ENCODE assay signal across 21 cellular contexts in the genomic region with DNA sequence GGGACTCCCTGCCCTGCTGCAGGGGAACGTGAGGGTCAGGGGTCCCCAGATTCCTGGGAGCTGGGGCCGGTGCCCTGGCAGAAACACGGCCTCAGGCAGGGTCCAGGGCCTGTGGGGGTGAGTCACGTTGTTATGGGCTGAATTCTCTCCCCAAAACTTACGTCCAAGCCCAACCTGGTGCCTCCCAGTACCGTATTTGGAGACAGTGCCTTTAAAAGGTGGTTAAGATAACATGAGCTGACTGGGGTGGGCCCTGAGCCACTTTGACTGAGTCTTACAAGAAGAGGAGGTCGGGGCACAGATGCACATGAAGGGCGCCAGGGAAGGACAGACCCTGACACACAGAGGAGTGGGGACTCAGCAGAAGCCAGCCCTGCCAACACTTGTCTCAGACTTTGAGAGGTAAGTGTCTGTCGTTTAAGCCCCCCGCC.
DNase-seq lines count a peak whose midpoint lies in the region; ATAC-seq and TF ChIP-seq lines count a peak whose summit lies in the region.
"Had no signal": no experiment of that assay in that cellular context is flagged by ENCODE, and none has a peak within 500 bp of the region (broad histone marks: within the 10 kb centered on the region; RNA-seq: fewer than 3 reads in every experiment).

No MANE protein-coding gene starts in this region.

- peaks cover 27% of the 10 kb centered on the region for H3F3A ChIP-seq in neural progenitor cell (ENCODE audit: low read depth)
- no peaks in the 10 kb centered on the region for H3F3A ChIP-seq in SK-N-SH (replicated peaks; ENCODE audit: insufficient read depth)

- no peak for TF ChIP-seq RAD21 in SK-N-SH (IDR thresholded peaks at IDR 0.05; ENCODE audit: low read length)

- peak overlapping the region; percentile 42 for H3K4me3 Mint-ChIP-seq in glutamatergic neuron (ENCODE audit: unreplicated experiment)
- H3K4me3 Mint-ChIP-seq in neural progenitor cell: no peak overlapping the region
- no peak overlapping the region for H3K4me3 Mint-ChIP-seq in stimulated activated memory B cell treated with anti-CD40 and anti-IgM and Interleukin-4, amounts not matched to agents 10 μg/mL and 1 μg/mL and 100 μg/mL, for 72 hours
- no peak overlapping the region for H3K4me3 Mint-ChIP-seq in activated naive CD4-positive, alpha-beta T cell treated with anti-CD3 and anti-CD28 coated beads, Interleukin-2, amount 10 ng/mL, durations not matched to agents 7 days and 5 days
- H3K4me3 Mint-ChIP-seq: GM23338, HFFc6 had no signal

- POLR2A ChIA-PET in SK-N-SH (lab: Yijun Ruan, JAX): no interaction called here

- H3K9ac ChIP-seq in NT2/D1 (ENCODE audit: insufficient read length, low read depth) (peak overlapping the region; percentile 77), neural progenitor cell (no peak overlapping the region), SK-N-SH (no peak overlapping the region)

- no peak overlapping the region for H3K27ac ChIP-seq in neural progenitor cell
- no peak overlapping the region for H3K27ac ChIP-seq in SK-N-SH (ENCODE audit: low read depth in 2 of 2, low read length in 1 of 2)
- H3K27ac ChIP-seq: C4-2B, SJSA1 had no signal

- no peaks in the 10 kb centered on the region for H3K9me2 ChIP-seq in SK-N-SH

- CTCF ChIA-PET in activated naive CD4-positive, alpha-beta T cell treated with anti-CD3 and anti-CD28 coated beads, Interleukin-2, amount 10 ng/mL, durations not matched to agents 7 days and 5 days (lab: Charles Lee): no interaction called here
- CTCF ChIA-PET in SK-N-SH (lab: Yijun Ruan, JAX): no interaction called here

- peak overlapping the region; percentile 2 for H3K4me2 ChIP-seq in neural progenitor cell
- H3K4me2 ChIP-seq in SK-N-SH: no peak overlapping the region
- H3K4me2 ChIP-seq: GM23338 had no signal

- TF ChIP-seq EP300 in SK-N-SH (IDR thresholded peaks at IDR 0.05; ENCODE audit: borderline replicate concordance in 1 of 2, low read depth in 1 of 2, low read length in 1 of 2): no peak

- H3K4me1 ChIP-seq in NT2/D1 (ENCODE audit: insufficient read depth, insufficient read length) (peaks cover 48% of the 10 kb centered on the region), neural progenitor cell (peaks cover 41% of the 10 kb centered on the region), SK-N-SH (ENCODE audit: control insufficient read depth in 1 of 2, insufficient read depth in 2 of 2, low read depth in 1 of 2, low read length in 1 of 2) (peaks cover 0 to 26% of the 10 kb centered on the region in 2 experiments; a peak in 1 of 4 replicates)

- DNase-seq in NT2/D1 (ENCODE audit: low read depth, low spot score) (no peak), glutamatergic neuron (no peak), neural progenitor cell (ENCODE audit: low spot score) (no peak), SK-N-SH (no peak)
- no peak for DNase-seq in activated CD4-positive, alpha-beta T cell treated with anti-CD3 and anti-CD28 coated beads, Interleukin-2, amount 50 U/mL, for 4 hours
- DNase-seq in activated naive CD4-positive, alpha-beta T cell treated with anti-CD3 and anti-CD28 coated beads, Interleukin-2, amount 10 ng/mL, durations not matched to agents 7 days and 5 days: no peak
- DNase-seq: ACHN, DND-41, HFFc6, KG1, NCI-H1436, NCI-H2029, NCI-H2171, NCI-H526 had no signal

- H3K79me2 ChIP-seq in neural progenitor cell (ENCODE audit: low read depth) (no peaks in the 10 kb centered on the region), SK-N-SH (ENCODE audit: insufficient read depth) (no peaks in the 10 kb centered on the region)

- TF ChIP-seq CTCF in glutamatergic neuron (IDR thresholded peaks at IDR 0.05; ENCODE audit: partially characterized antibody, unreplicated experiment) (no peak), neural progenitor cell (IDR thresholded peaks at IDR 0.05) (no peak), SK-N-SH (IDR thresholded peaks at IDR 0.05) (no peak)

- H3K36me3 ChIP-seq in NT2/D1 (ENCODE audit: insufficient read depth, insufficient read length, low read length) (peaks cover 11% of the 10 kb centered on the region), neural progenitor cell (peaks cover under 1% of the 10 kb centered on the region), SK-N-SH (replicated peaks in 1 of 2; ENCODE audit: control insufficient read depth in 1 of 2, insufficient read depth in 2 of 2, low read length in 1 of 2) (no peaks in the 10 kb centered on the region)
- H3K36me3 ChIP-seq: SJSA1 had no signal

- H3K9me3 Mint-ChIP-seq in glutamatergic neuron (ENCODE audit: unreplicated experiment) (peaks cover 29% of the 10 kb centered on the region), neural progenitor cell (peaks cover 5% of the 10 kb centered on the region)
- no peaks in the 10 kb centered on the region for H3K9me3 Mint-ChIP-seq in stimulated activated memory B cell treated with anti-CD40 and anti-IgM and Interleukin-4, amounts not matched to agents 10 μg/mL and 1 μg/mL and 100 μg/mL, for 72 hours
- no peaks in the 10 kb centered on the region for H3K9me3 Mint-ChIP-seq in activated naive CD4-positive, alpha-beta T cell treated with anti-CD3 and anti-CD28 coated beads, Interleukin-2, amount 10 ng/mL, durations not matched to agents 7 days and 5 days
- H3K9me3 Mint-ChIP-seq: GM23338, HFFc6 had no signal

- H3K27ac Mint-ChIP-seq in glutamatergic neuron (ENCODE audit: unreplicated experiment) (peak overlapping the region; percentile 94), neural progenitor cell (peak overlapping the region; percentile 83)
- peak overlapping the region; percentile 42 for H3K27ac Mint-ChIP-seq in stimulated activated memory B cell treated with anti-CD40 and anti-IgM and Interleukin-4, amounts not matched to agents 10 μg/mL and 1 μg/mL and 100 μg/mL, for 72 hours
- no peak overlapping the region for H3K27ac Mint-ChIP-seq in activated naive CD4-positive, alpha-beta T cell treated with anti-CD3 and anti-CD28 coated beads, Interleukin-2, amount 10 ng/mL, durations not matched to agents 7 days and 5 days
- H3K27ac Mint-ChIP-seq: GM23338, HFFc6 had no signal

- ATAC-seq in stimulated activated memory B cell treated with anti-CD40 and anti-IgM and Interleukin-4, amounts not matched to agents 10 μg/mL and 1 μg/mL and 100 μg/mL, for 72 hours: no peak
- ATAC-seq in HG02610 (IDR thresholded peaks at IDR 0.05; ENCODE audit: unreplicated experiment): no peak
- ATAC-seq: GM12878, GM23338, Panc1 had no signal

- H3K36me3 Mint-ChIP-seq in glutamatergic neuron (ENCODE audit: unreplicated experiment) (peaks cover 10% of the 10 kb centered on the region), neural progenitor cell (peaks cover 12% of the 10 kb centered on the region)
- H3K36me3 Mint-ChIP-seq in stimulated activated memory B cell treated with anti-CD40 and anti-IgM and Interleukin-4, amounts not matched to agents 10 μg/mL and 1 μg/mL and 100 μg/mL, for 72 hours: no peaks in the 10 kb centered on the region
- H3K36me3 Mint-ChIP-seq in activated naive CD4-positive, alpha-beta T cell treated with anti-CD3 and anti-CD28 coated beads, Interleukin-2, amount 10 ng/mL, durations not matched to agents 7 days and 5 days: no peaks in the 10 kb centered on the region

- H3K4me1 Mint-ChIP-seq in glutamatergic neuron (ENCODE audit: low read depth, unreplicated experiment) (peaks cover 40% of the 10 kb centered on the region), neural progenitor cell (peaks cover 57% of the 10 kb centered on the region)
- H3K4me1 Mint-ChIP-seq in stimulated activated memory B cell treated with anti-CD40 and anti-IgM and Interleukin-4, amounts not matched to agents 10 μg/mL and 1 μg/mL and 100 μg/mL, for 72 hours: peaks cover 69% of the 10 kb centered on the region
- peaks cover 38% of the 10 kb centered on the region for H3K4me1 Mint-ChIP-seq in activated naive CD4-positive, alpha-beta T cell treated with anti-CD3 and anti-CD28 coated beads, Interleukin-2, amount 10 ng/mL, durations not matched to agents 7 days and 5 days

- H3K9me3 ChIP-seq in NT2/D1 (ENCODE audit: insufficient read depth, low read length) (no peaks in the 10 kb centered on the region), neural progenitor cell (ENCODE audit: low read depth) (no peaks in the 10 kb centered on the region), SK-N-SH (no peaks in the 10 kb centered on the region)
- H3K9me3 ChIP-seq: SJSA1 had no signal

- H2AFZ ChIP-seq in neural progenitor cell (replicated peaks): no peak overlapping the region
- H2AFZ ChIP-seq in SK-N-SH (ENCODE audit: low read depth): no peak overlapping the region
- H2AFZ ChIP-seq: GM23338 had no signal

- 50% methylated on average over 7 of the region's 10 CpGs for WGBS in SK-N-SH (ENCODE audit: low lambda C conversion rate)

- H3K27me3 ChIP-seq in NT2/D1 (ENCODE audit: insufficient read depth, insufficient read length) (no peaks in the 10 kb centered on the region), neural progenitor cell (peaks cover 43% of the 10 kb centered on the region), SK-N-SH (ENCODE audit: insufficient read depth) (no peaks in the 10 kb centered on the region; the same call in 1 of the 2 replicates)

- H3K4me3 ChIP-seq in NT2/D1 (ENCODE audit: insufficient read length, low read depth): no peak overlapping the region
- H3K4me3 ChIP-seq in neural progenitor cell: no peak overlapping the region
- no peak overlapping the region for H3K4me3 ChIP-seq in SK-N-SH (ENCODE audit: low read depth in 2 of 2, low read length in 1 of 2)
- H3K4me3 ChIP-seq: GM12878, GM23338, SJSA1 had no signal

- H4K20me1 ChIP-seq in neural progenitor cell (ENCODE audit: low read depth) (peaks cover 4% of the 10 kb centered on the region), SK-N-SH (ENCODE audit: insufficient read depth) (no peaks in the 10 kb centered on the region)

- H3K27me3 Mint-ChIP-seq in glutamatergic neuron (ENCODE audit: unreplicated experiment) (peaks cover 15% of the 10 kb centered on the region), neural progenitor cell (ENCODE audit: insufficient read depth, low read depth) (peaks cover 30% of the 10 kb centered on the region)
- peaks cover 77% of the 10 kb centered on the region for H3K27me3 Mint-ChIP-seq in stimulated activated memory B cell treated with anti-CD40 and anti-IgM and Interleukin-4, amounts not matched to agents 10 μg/mL and 1 μg/mL and 100 μg/mL, for 72 hours
- peaks cover 54% of the 10 kb centered on the region for H3K27me3 Mint-ChIP-seq in activated naive CD4-positive, alpha-beta T cell treated with anti-CD3 and anti-CD28 coated beads, Interleukin-2, amount 10 ng/mL, durations not matched to agents 7 days and 5 days

TF ChIP-seq in SK-N-SH, 30 proteins besides CTCF, POLR2A, EP300 and RAD21 (continues in another document):
- TF ChIP-seq FOXM1 (IDR thresholded peaks at IDR 0.05; ENCODE audit: low read depth): no peak
